Comparison of ENCODE assay signal across 1 cellular context in the genomic region with DNA sequence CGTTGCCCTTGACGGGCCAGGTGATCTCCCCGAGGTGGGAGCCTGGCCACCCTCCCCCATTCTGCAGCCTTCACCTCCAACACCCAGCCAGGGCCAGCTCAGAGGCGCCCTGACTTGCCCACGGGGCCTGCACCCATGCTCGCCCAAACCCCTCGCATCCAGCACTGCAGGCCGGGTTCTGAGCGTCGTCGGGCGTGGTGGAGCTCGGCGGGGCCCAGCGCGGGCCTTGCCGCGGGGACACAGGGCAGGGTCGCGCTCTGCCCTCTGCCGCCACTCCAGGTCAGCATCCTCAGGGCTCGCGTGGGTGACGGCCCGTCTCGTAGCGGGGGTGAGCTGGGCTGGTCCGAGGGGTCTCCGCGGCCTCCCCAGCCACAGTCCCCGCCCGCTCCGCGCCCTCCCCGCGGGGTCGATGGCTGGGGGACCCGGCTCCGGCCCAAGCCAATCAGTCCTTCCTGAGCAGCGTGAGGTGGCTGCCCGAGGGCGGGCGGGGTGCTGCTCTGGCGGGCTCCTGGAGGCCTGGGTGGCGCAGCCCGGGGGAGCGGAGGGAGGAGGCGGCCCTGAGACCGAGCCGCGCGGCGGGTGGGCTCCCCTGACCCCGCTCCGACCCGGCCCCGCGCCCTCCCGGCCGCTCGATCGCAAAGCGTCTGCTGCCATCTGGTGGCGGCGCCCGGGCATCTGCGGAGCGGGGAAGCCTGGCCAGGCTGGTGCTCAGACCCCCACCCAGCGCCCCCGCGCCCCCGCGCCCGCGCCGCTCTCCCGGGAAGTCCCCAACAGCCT.
TF ChIP-seq lines count a peak whose summit lies in the region.

No MANE protein-coding gene starts in this region.

TF ChIP-seq in GM23338, 12 proteins besides CTCF, POLR2A, EP300 and RAD21:
- TF ChIP-seq, protein P1, sequence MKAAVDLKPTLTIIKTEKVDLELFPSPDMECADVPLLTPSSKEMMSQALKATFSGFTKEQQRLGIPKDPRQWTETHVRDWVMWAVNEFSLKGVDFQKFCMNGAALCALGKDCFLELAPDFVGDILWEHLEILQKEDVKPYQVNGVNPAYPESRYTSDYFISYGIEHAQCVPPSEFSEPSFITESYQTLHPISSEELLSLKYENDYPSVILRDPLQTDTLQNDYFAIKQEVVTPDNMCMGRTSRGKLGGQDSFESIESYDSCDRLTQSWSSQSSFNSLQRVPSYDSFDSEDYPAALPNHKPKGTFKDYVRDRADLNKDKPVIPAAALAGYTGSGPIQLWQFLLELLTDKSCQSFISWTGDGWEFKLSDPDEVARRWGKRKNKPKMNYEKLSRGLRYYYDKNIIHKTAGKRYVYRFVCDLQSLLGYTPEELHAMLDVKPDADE (IDR thresholded peaks at IDR 0.05), result no peak
- no peak for TF ChIP-seq EZH2 (IDR thresholded peaks at IDR 0.05; ENCODE audit: low read depth, unreplicated experiment)
- TF ChIP-seq ZNF114 (CRISPR knock-in tag; IDR thresholded peaks at IDR 0.05), result no peak
- TF ChIP-seq REST (IDR thresholded peaks at IDR 0.05; ENCODE audit: unreplicated experiment), result no peak
- no peak for TF ChIP-seq JUNB (IDR thresholded peaks at IDR 0.05; ENCODE audit: unreplicated experiment)
- TF ChIP-seq POLR2AphosphoS5 (IDR thresholded peaks at IDR 0.05; ENCODE audit: low read depth), result no peak
- TF ChIP-seq ZNF462 (CRISPR knock-in tag; IDR thresholded peaks at IDR 0.05), result no peak
- TF ChIP-seq STAT1 (IDR thresholded peaks at IDR 0.05; ENCODE audit: unreplicated experiment), result no peak
